Comparison of ENCODE assay signal across 12 cellular contexts in genomic region chr2:12514631-12515437, GRCh38.
DNase-seq lines count a peak whose midpoint lies in the region; ATAC-seq, FAIRE-seq and TF ChIP-seq lines count a peak whose summit lies in the region.
"Had no signal": no experiment of that assay in that cellular context is flagged by ENCODE, and none has a peak within 500 bp of the region (broad histone marks: within the 10 kb centered on the region; RNA-seq: fewer than 3 reads in every experiment).

No MANE protein-coding gene starts in this region.

- H2AFZ ChIP-seq in mesenchymal stem cell (ENCODE audit: low read depth, low read length): no peak overlapping the region

- H3K27me3 Mint-ChIP-seq in CD8-positive, alpha-beta T cell (ENCODE audit: low read depth): no peaks in the 10 kb centered on the region
- H3K27me3 Mint-ChIP-seq in activated T-helper 1 cell treated with anti-CD3 and anti-CD28 coated beads, Interleukin-12 subunit alpha, Interleukin-12 subunit beta, Interleukin-2, Interleukin-4 antibody, amounts not matched to agents 30 ng/mL and 10 ng/mL and 1 ng/mL, durations not matched to agents 14 hours and 24 hours and 36 hours (ENCODE audit: insufficient read depth): peaks cover 10% of the 10 kb centered on the region

- H3K9me3 ChIP-seq in CD8-positive, alpha-beta T cell (ENCODE audit: low read length): no peaks in the 10 kb centered on the region
- no peaks in the 10 kb centered on the region for H3K9me3 ChIP-seq in mesenchymal stem cell (ENCODE audit: control insufficient read depth, low read length)
- H3K9me3 ChIP-seq in gastrocnemius medialis: no peaks in the 10 kb centered on the region
- H3K9me3 ChIP-seq: colonic mucosa had no signal

- H3K36me3 ChIP-seq in CD8-positive, alpha-beta T cell (ENCODE audit: insufficient read depth, low read length): no peaks in the 10 kb centered on the region
- H3K36me3 ChIP-seq in mesenchymal stem cell (ENCODE audit: control insufficient read depth in 1 of 2, insufficient read depth in 2 of 2, low read depth in 1 of 2, low read length in 2 of 2) (no peaks in the 10 kb centered on the region), gastrocnemius medialis (no peaks in the 10 kb centered on the region)
- H3K36me3 ChIP-seq: colonic mucosa had no signal

- no peak for FAIRE-seq in H54 (lab: Jason Lieb, UNC)
- FAIRE-seq: islet of Langerhans had no signal

- no peak overlapping the region for H3K23ac ChIP-seq in mesenchymal stem cell (ENCODE audit: low read length in 2 of 2)

- CTCF ChIA-PET in CD8-positive, alpha-beta T cell (lab: Charles Lee): no interaction called here

- no peak overlapping the region for H3K9ac ChIP-seq in mesenchymal stem cell (ENCODE audit: low read length)

- H3K4me2 ChIP-seq in mesenchymal stem cell (ENCODE audit: low read length, poor library complexity, severe bottlenecking): no peak overlapping the region

- in situ Hi-C loops in gastrocnemius medialis (cut with MboI; ENCODE audit: low sequenced_read_pairs in 4 of 4): no loop called here

- intact Hi-C loops in CD8-positive, alpha-beta T cell (cut with DNase I, micrococcal nuclease): loop anchor here in 1 of 2 experiments (1.0 kb wide), 2 partner anchors 14 to 19 kb away; no protein-coding TSS in a partner anchor
- intact Hi-C loops in activated T-helper 1 cell treated with anti-CD3 and anti-CD28 coated beads, Interleukin-12 subunit alpha, Interleukin-12 subunit beta, Interleukin-2, Interleukin-4 antibody, amounts not matched to agents 30 ng/mL and 10 ng/mL and 1 ng/mL, durations not matched to agents 14 hours and 24 hours and 36 hours (cut with micrococcal nuclease): loop anchor here (1.0 to 2.0 kb wide), 2 partner anchors 11 to 40 kb away; no protein-coding TSS in a partner anchor
- intact Hi-C loops in gastrocnemius medialis (cut with DNase I; ENCODE audit: low total_unique reads): no loop called here

- no peak overlapping the region for H2BK15ac ChIP-seq in mesenchymal stem cell (ENCODE audit: low read depth, poor library complexity, severe bottlenecking)

- TF ChIP-seq CTCF in CD8-positive, alpha-beta T cell (IDR thresholded peaks at IDR 0.05): no peak
- no peak for TF ChIP-seq CTCF in gastrocnemius medialis (IDR thresholded peaks at IDR 0.05 in 4 of 5, conservative IDR thresholded peaks at IDR 0.05 in 1 of 5)

- H3K4me1 ChIP-seq in CD8-positive, alpha-beta T cell (ENCODE audit: insufficient read depth, low read length): peaks cover 30% of the 10 kb centered on the region
- H3K4me1 ChIP-seq in mesenchymal stem cell (ENCODE audit: control insufficient read depth, insufficient read depth, low read depth, low read length): no peaks in the 10 kb centered on the region
- H3K4me1 ChIP-seq in gastrocnemius medialis: no peaks in the 10 kb centered on the region
- H3K4me1 ChIP-seq: colonic mucosa had no signal

- H3K27ac Mint-ChIP-seq in CD8-positive, alpha-beta T cell: peak overlapping the region; percentile 74
- H3K27ac Mint-ChIP-seq in activated T-helper 1 cell treated with anti-CD3 and anti-CD28 coated beads, Interleukin-12 subunit alpha, Interleukin-12 subunit beta, Interleukin-2, Interleukin-4 antibody, amounts not matched to agents 30 ng/mL and 10 ng/mL and 1 ng/mL, durations not matched to agents 14 hours and 24 hours and 36 hours: no peak overlapping the region

- peak overlapping the region; percentile 24 for H4K8ac ChIP-seq in mesenchymal stem cell (ENCODE audit: low read length)

- no peak overlapping the region for H2AK5ac ChIP-seq in mesenchymal stem cell (ENCODE audit: low read length, severe bottlenecking)

- H3K18ac ChIP-seq in mesenchymal stem cell (ENCODE audit: low read depth in 1 of 2, low read length in 2 of 2): peak overlapping the region in 1 of 2 experiments; percentile 14

- POLR2A ChIA-PET in CD8-positive, alpha-beta T cell (lab: Charles Lee): interaction anchor here (0.7 to 1.5 kb wide), 4 partner anchors 13 to 202 kb away, joined by 3 to 6 read pairs (median 4); partner anchors contain the start of gene TRIB2

- H2BK12ac ChIP-seq in mesenchymal stem cell (ENCODE audit: low read length in 2 of 2): peak overlapping the region; percentile 29 to 32

- H3K4me1 Mint-ChIP-seq in CD8-positive, alpha-beta T cell (ENCODE audit: low read depth): peaks cover 70% of the 10 kb centered on the region
- H3K4me1 Mint-ChIP-seq in activated T-helper 1 cell treated with anti-CD3 and anti-CD28 coated beads, Interleukin-12 subunit alpha, Interleukin-12 subunit beta, Interleukin-2, Interleukin-4 antibody, amounts not matched to agents 30 ng/mL and 10 ng/mL and 1 ng/mL, durations not matched to agents 14 hours and 24 hours and 36 hours (ENCODE audit: low read depth): peaks cover 35% of the 10 kb centered on the region
- H3K4me1 Mint-ChIP-seq: neural crest cell had no signal

- H3K9me3 Mint-ChIP-seq in CD8-positive, alpha-beta T cell: peaks cover 3% of the 10 kb centered on the region
- H3K9me3 Mint-ChIP-seq in activated T-helper 1 cell treated with anti-CD3 and anti-CD28 coated beads, Interleukin-12 subunit alpha, Interleukin-12 subunit beta, Interleukin-2, Interleukin-4 antibody, amounts not matched to agents 30 ng/mL and 10 ng/mL and 1 ng/mL, durations not matched to agents 14 hours and 24 hours and 36 hours: peaks cover 14% of the 10 kb centered on the region

- H3K4me3 Mint-ChIP-seq in CD8-positive, alpha-beta T cell: peak overlapping the region; percentile 53
- H3K4me3 Mint-ChIP-seq in activated T-helper 1 cell treated with anti-CD3 and anti-CD28 coated beads, Interleukin-12 subunit alpha, Interleukin-12 subunit beta, Interleukin-2, Interleukin-4 antibody, amounts not matched to agents 30 ng/mL and 10 ng/mL and 1 ng/mL, durations not matched to agents 14 hours and 24 hours and 36 hours: peak overlapping the region; percentile 54
- H3K4me3 Mint-ChIP-seq: neural crest cell had no signal

- no peak overlapping the region for H4K91ac ChIP-seq in mesenchymal stem cell (ENCODE audit: low read length)

- no peak overlapping the region for H2BK5ac ChIP-seq in mesenchymal stem cell (ENCODE audit: low read depth, low read length, poor library complexity, severe bottlenecking)

- ATAC-seq in CD8-positive, alpha-beta T cell: peak; percentile 88
- no peak for ATAC-seq in gastrocnemius medialis

- no peak overlapping the region for H3K4me3 ChIP-seq in CD8-positive, alpha-beta T cell (ENCODE audit: low read depth, low read length)
- H3K4me3 ChIP-seq in Jurkat, Clone E6-1 (ENCODE audit: low read length): no peak overlapping the region
- H3K4me3 ChIP-seq in mesenchymal stem cell (ENCODE audit: insufficient read depth in 1 of 2, low read depth in 1 of 2, low read length in 2 of 2) (no peak overlapping the region), gastrocnemius medialis (no peak overlapping the region)
- H3K4me3 ChIP-seq: colonic mucosa had no signal

- H3K4ac ChIP-seq in mesenchymal stem cell (ENCODE audit: low read depth in 1 of 2, low read length in 2 of 2): no peak overlapping the region

- no peak overlapping the region for H2BK120ac ChIP-seq in mesenchymal stem cell (ENCODE audit: low read depth, low read length)

- DNase-seq in CD8-positive, alpha-beta T cell: peak in 4 of 7 experiments; percentile 9 to 63 (median 35)
- DNase-seq in Jurkat, Clone E6-1 (ENCODE audit: low read depth, low spot score): peak; percentile 89
- DNase-seq in activated T-helper 1 cell treated with anti-CD3 and anti-CD28 coated beads, Interleukin-12 subunit alpha, Interleukin-12 subunit beta, Interleukin-2, Interleukin-4 antibody, amounts not matched to agents 30 ng/mL and 10 ng/mL and 1 ng/mL, durations not matched to agents 14 hours and 24 hours and 36 hours (ENCODE audit: low spot score): no peak
- DNase-seq in mesenchymal stem cell (peak; percentile 61), gastrocnemius medialis (no peak), H54 (ENCODE audit: insufficient read length, low spot score) (no peak), cerebellar cortex (ENCODE audit: low spot score) (no peak)
- DNase-seq: colonic mucosa; NCI-H1092 treated with DMSO at 0.1 percent for 48 hours; NK-92 treated with Interleukin-12 subunit alpha and Interleukin-12 subunit beta, amount 100 ng/mL, for 24 hours had no signal

- H3K27ac ChIP-seq in CD8-positive, alpha-beta T cell (ENCODE audit: low read depth, low read length): no peak overlapping the region
- H3K27ac ChIP-seq in mesenchymal stem cell (ENCODE audit: low read length, poor library complexity, severe bottlenecking) (no peak overlapping the region), gastrocnemius medialis (no peak overlapping the region)
- H3K27ac ChIP-seq: colonic mucosa had no signal

- no peaks in the 10 kb centered on the region for H3K36me3 Mint-ChIP-seq in CD8-positive, alpha-beta T cell
- H3K36me3 Mint-ChIP-seq in activated T-helper 1 cell treated with anti-CD3 and anti-CD28 coated beads, Interleukin-12 subunit alpha, Interleukin-12 subunit beta, Interleukin-2, Interleukin-4 antibody, amounts not matched to agents 30 ng/mL and 10 ng/mL and 1 ng/mL, durations not matched to agents 14 hours and 24 hours and 36 hours (ENCODE audit: low read depth): peaks cover 13% of the 10 kb centered on the region

- WGBS in mesenchymal stem cell: 42% methylated on average over 6 of the region's 9 CpGs

- no peaks in the 10 kb centered on the region for H3K79me1 ChIP-seq in mesenchymal stem cell (replicated peaks; ENCODE audit: low read length, poor library complexity, severe bottlenecking)

- H3K27me3 ChIP-seq in CD8-positive, alpha-beta T cell (ENCODE audit: insufficient read depth, low read length): no peaks in the 10 kb centered on the region
- H3K27me3 ChIP-seq in mesenchymal stem cell (ENCODE audit: control insufficient read depth in 1 of 2, insufficient read depth in 1 of 2, low read length in 2 of 2) (no peaks in the 10 kb centered on the region), gastrocnemius medialis (no peaks in the 10 kb centered on the region)
- H3K27me3 ChIP-seq: colonic mucosa had no signal

- TF ChIP-seq POLR2A in gastrocnemius medialis (IDR thresholded peaks at IDR 0.05): no peak
- TF ChIP-seq POLR2A in H54 (IDR thresholded peaks at IDR 0.05; ENCODE audit: low read depth, low read length): no peak

- no peak overlapping the region for H3K14ac ChIP-seq in mesenchymal stem cell (ENCODE audit: low read length in 2 of 2)

Comparison
In these comparisons a context has a peak if more than half of its experiments do, and no peak if none do; other contexts are left out.
1. DNase-seq: peak in CD8-positive, alpha-beta T cell (4 of 7), Jurkat, Clone E6-1 (single experiment) and mesenchymal stem cell (single experiment); none in activated T-helper 1 cell treated with anti-CD3 and anti-CD28 coated beads, Interleukin-12 subunit alpha, Interleukin-12 subunit beta, Interleukin-2, Interleukin-4 antibody, amounts not matched to agents 30 ng/mL and 10 ng/mL and 1 ng/mL, durations not matched to agents 14 hours and 24 hours and 36 hours (single experiment), gastrocnemius medialis (0 of 2), H54 (single experiment) and cerebellar cortex (single experiment).